In the genomic region with DNA sequence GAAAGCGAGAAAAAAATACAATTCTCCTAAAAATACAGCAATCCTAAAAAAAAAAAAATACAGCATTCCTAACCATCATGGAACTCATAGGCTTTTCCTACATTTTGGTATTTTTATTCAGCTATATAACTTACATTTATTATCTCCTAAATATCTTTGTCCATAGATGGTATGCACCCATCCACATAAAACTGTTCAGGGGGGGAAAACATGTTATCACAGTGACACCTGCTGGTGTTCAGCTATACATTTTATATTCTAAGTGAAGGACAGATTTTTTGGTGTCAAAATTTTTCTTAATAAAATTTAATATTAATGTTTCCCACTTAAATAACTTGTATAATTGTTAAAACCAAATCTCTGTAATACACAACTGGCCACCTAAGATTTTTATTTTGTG, we compare ENCODE assay signal across 8 cellular contexts. TPM values are rescaled to one million over a fixed set of nuclear protein-coding genes. Genes with fewer than 3 reads are reported as not detected.
A peak's percentile ranks its signal among the peaks of the same experiment; 100 is the strongest.
DNase-seq lines count a peak whose midpoint lies in the region; ATAC-seq, FAIRE-seq and TF ChIP-seq lines count a peak whose summit lies in the region.

No MANE protein-coding gene starts in this region.

- H3K27me3 ChIP-seq in keratinocyte (ENCODE audit: control insufficient read depth, extremely low read depth, insufficient read depth, low read length), result no peaks in the 10 kb centered on the region
- no peaks in the 10 kb centered on the region for H3K27me3 ChIP-seq in H7 (ENCODE audit: control insufficient read depth, insufficient read depth, low read length)

- no peaks in the 10 kb centered on the region for H3K9me3 ChIP-seq in keratinocyte (ENCODE audit: control insufficient read depth, low read depth, low read length)

- no peaks in the 10 kb centered on the region for H3K9me1 ChIP-seq in keratinocyte (ENCODE audit: control insufficient read depth, extremely low read depth, insufficient read depth, low read length)

- POLR2A ChIA-PET in activated CD8-positive, alpha-beta T cell treated with anti-CD3 and anti-CD28 coated beads for 36 hours (lab: Charles Lee), result no interaction called here
- POLR2A ChIA-PET in WTC11 (lab: Charles Lee), result no interaction called here

- dilution Hi-C loops in keratinocyte (cut with MboI; ENCODE audit: extremely low pct_ligation_motif_present, low sequenced_read_pairs), result no loop called here

- H3K4me3 ChIP-seq in keratinocyte (ENCODE audit: control insufficient read depth in 2 of 3, extremely low read depth in 1 of 3, insufficient read depth in 2 of 3, low read depth in 1 of 3, low read length in 3 of 3), result no peak overlapping the region
- no peak overlapping the region for H3K4me3 ChIP-seq in H7 (ENCODE audit: insufficient read depth, low read depth, low read length)

- ATAC-seq in activated CD8-positive, alpha-beta T cell treated with anti-CD3 and anti-CD28 coated beads for 36 hours, result no peak
- ATAC-seq in GM18519 (IDR thresholded peaks at IDR 0.05; ENCODE audit: low FRiP score, unreplicated experiment), result no peak
- no peak for ATAC-seq in WTC11

- H2AFZ ChIP-seq in keratinocyte (ENCODE audit: control insufficient read depth, low read length), result no peak overlapping the region

- intact Hi-C loops in activated CD8-positive, alpha-beta T cell treated with anti-CD3 and anti-CD28 coated beads for 36 hours (cut with micrococcal nuclease), result loop anchor here (2.0 kb wide), 1 partner anchor 283 kb away; no protein-coding TSS in a partner anchor

- no peaks in the 10 kb centered on the region for H3K36me3 ChIP-seq in keratinocyte (ENCODE audit: control insufficient read depth in 2 of 2, extremely low read depth in 1 of 2, insufficient read depth in 2 of 2, low read length in 2 of 2)
- no peaks in the 10 kb centered on the region for H3K36me3 ChIP-seq in H7 (replicated peaks; ENCODE audit: control insufficient read depth, insufficient read depth, low read length)

- H3K36me3 Mint-ChIP-seq in activated CD8-positive, alpha-beta T cell treated with anti-CD3 and anti-CD28 coated beads for 36 hours (ENCODE audit: low read depth), result no peaks in the 10 kb centered on the region
- H3K36me3 Mint-ChIP-seq in WTC11, result no peaks in the 10 kb centered on the region

- H3K27me3 Mint-ChIP-seq in activated CD8-positive, alpha-beta T cell treated with anti-CD3 and anti-CD28 coated beads for 36 hours, result no peaks in the 10 kb centered on the region
- no peaks in the 10 kb centered on the region for H3K27me3 Mint-ChIP-seq in WTC11 (ENCODE audit: low read depth)

- H3K27ac Mint-ChIP-seq in activated CD8-positive, alpha-beta T cell treated with anti-CD3 and anti-CD28 coated beads for 36 hours, result no peak overlapping the region
- no peak overlapping the region for H3K27ac Mint-ChIP-seq in WTC11

- no peaks in the 10 kb centered on the region for H3K4me1 ChIP-seq in keratinocyte (ENCODE audit: control insufficient read depth, extremely low read depth, insufficient read depth, low read length)

- FAIRE-seq in keratinocyte (lab: Jason Lieb, UNC), result no peak

- peak; percentile 57 for TF ChIP-seq CTCF in activated CD8-positive, alpha-beta T cell treated with anti-CD3 and anti-CD28 coated beads for 36 hours (IDR thresholded peaks at IDR 0.05)
- TF ChIP-seq CTCF in keratinocyte (optimal IDR thresholded peaks at IDR 0.05 in 1 of 3, IDR thresholded peaks at IDR 0.05 in 1 of 3, conservative IDR thresholded peaks at IDR 0.05 in 1 of 3; ENCODE audit: extremely low read depth in 1 of 3, insufficient read depth in 2 of 3, low read length in 3 of 3) (peak in 2 of 3 experiments; percentile 23 to 29), WTC11 (IDR thresholded peaks at IDR 0.05) (no peak)

- H4K20me1 ChIP-seq in keratinocyte (ENCODE audit: control insufficient read depth, extremely low read depth, insufficient read depth, low read length), result no peaks in the 10 kb centered on the region

- no peak overlapping the region for H3K27ac ChIP-seq in keratinocyte (ENCODE audit: control insufficient read depth, insufficient read depth, low read length)

- peak; percentile 58 for DNase-seq in DMS53 (lab: John Stamatoyannopoulos, UW)
- peak; percentile 15 for DNase-seq in activated CD8-positive, alpha-beta T cell treated with anti-CD3 and anti-CD28 coated beads for 36 hours
- no peak for DNase-seq in keratinocyte (ENCODE audit: low read depth, low spot score)
- DNase-seq in GM19238 (ENCODE audit: insufficient read length, low spot score), result no peak
- no peak for DNase-seq in H7
- no peak for DNase-seq in WTC11 (ENCODE audit: low spot score)

- no peak for TF ChIP-seq EP300 in Ishikawa (IDR thresholded peaks at IDR 0.05; ENCODE audit: borderline replicate concordance)

- H3K4me3 Mint-ChIP-seq in activated CD8-positive, alpha-beta T cell treated with anti-CD3 and anti-CD28 coated beads for 36 hours, result no peak overlapping the region
- H3K4me3 Mint-ChIP-seq in WTC11, result no peak overlapping the region

- H3K9me3 Mint-ChIP-seq in activated CD8-positive, alpha-beta T cell treated with anti-CD3 and anti-CD28 coated beads for 36 hours, result no peaks in the 10 kb centered on the region
- no peaks in the 10 kb centered on the region for H3K9me3 Mint-ChIP-seq in WTC11

- no peak overlapping the region for H3K9ac ChIP-seq in keratinocyte (ENCODE audit: control insufficient read depth, extremely low read depth, insufficient read depth, low read length)

- CTCF ChIA-PET in activated CD8-positive, alpha-beta T cell treated with anti-CD3 and anti-CD28 coated beads for 36 hours (lab: Charles Lee), result interaction anchor here (0.6 to 1.3 kb wide), 9 partner anchors 9 to 771 kb away, joined by 3 to 8 read pairs (median 3); a partner anchor contains a TSS
- CTCF ChIA-PET in WTC11 (lab: Charles Lee), result interaction anchor here (0.6 to 1.2 kb wide), 7 partner anchors 9 to 334 kb away, joined by 3 to 6 read pairs (median 3); no protein-coding TSS in a partner anchor

- peak; percentile 59 for TF ChIP-seq RAD21 in Ishikawa (IDR thresholded peaks at IDR 0.05; ENCODE audit: low read depth)

- no peaks in the 10 kb centered on the region for H3K79me2 ChIP-seq in keratinocyte (ENCODE audit: control insufficient read depth, insufficient read depth, low read length)

- no peaks in the 10 kb centered on the region for H3K4me1 Mint-ChIP-seq in activated CD8-positive, alpha-beta T cell treated with anti-CD3 and anti-CD28 coated beads for 36 hours (ENCODE audit: low read depth)
- peaks cover 5% of the 10 kb centered on the region for H3K4me1 Mint-ChIP-seq in WTC11

- no peak overlapping the region for H3K4me2 ChIP-seq in keratinocyte (ENCODE audit: control insufficient read depth, extremely low read depth, insufficient read depth, low read depth, low read length)

TF ChIP-seq in Ishikawa, 13 proteins besides CTCF, POLR2A, EP300 and RAD21 (continues in another document):
- no peak for TF ChIP-seq YY1 (IDR thresholded peaks at IDR 0.05; ENCODE audit: low read depth)
- TF ChIP-seq, protein P1, sequence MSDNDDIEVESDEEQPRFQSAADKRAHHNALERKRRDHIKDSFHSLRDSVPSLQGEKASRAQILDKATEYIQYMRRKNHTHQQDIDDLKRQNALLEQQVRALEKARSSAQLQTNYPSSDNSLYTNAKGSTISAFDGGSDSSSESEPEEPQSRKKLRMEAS (IDR thresholded peaks at IDR 0.05), result no peak
- TF ChIP-seq ZBTB7A (IDR thresholded peaks at IDR 0.05; ENCODE audit: low read depth), result no peak
- TF ChIP-seq TAF1 (IDR thresholded peaks at IDR 0.05; ENCODE audit: low read depth), result no peak
- TF ChIP-seq CEBPB (IDR thresholded peaks at IDR 0.05), result no peak
- TF ChIP-seq FOXM1 (IDR thresholded peaks at IDR 0.05; ENCODE audit: borderline replicate concordance, low read depth), result no peak
- no peak for TF ChIP-seq CREB1 (IDR thresholded peaks at IDR 0.05; ENCODE audit: low read depth)
- no peak for TF ChIP-seq TCF12 (IDR thresholded peaks at IDR 0.05; ENCODE audit: low read depth)
- TF ChIP-seq TEAD4 (IDR thresholded peaks at IDR 0.05), result no peak

TF ChIP-seq in WTC11, 78 proteins besides CTCF, POLR2A, EP300 and RAD21 (continues in another document):
- TF ChIP-seq ZNF317 (CRISPR knock-in tag; IDR thresholded peaks at IDR 0.05; ENCODE audit: borderline replicate concordance, low read depth) (no peak), OVOL2 (CRISPR knock-in tag; IDR thresholded peaks at IDR 0.05; ENCODE audit: borderline replicate concordance) (no peak), ZNF232 (CRISPR knock-in tag; IDR thresholded peaks at IDR 0.05) (no peak), MYBL2 (CRISPR knock-in tag; IDR thresholded peaks at IDR 0.05) (no peak), SMAD4 (CRISPR knock-in tag; IDR thresholded peaks at IDR 0.05) (no peak), ZNF219 (CRISPR knock-in tag; IDR thresholded peaks at IDR 0.05; ENCODE audit: borderline replicate concordance) (no peak), NFYB (CRISPR knock-in tag; conservative IDR thresholded peaks at IDR 0.05; ENCODE audit: low read depth) (no peak), ZNF423 (CRISPR knock-in tag; IDR thresholded peaks at IDR 0.05) (no peak), HMGA2 (CRISPR knock-in tag; IDR thresholded peaks at IDR 0.05) (no peak), JAZF1 (CRISPR knock-in tag; IDR thresholded peaks at IDR 0.05) (no peak), ZNF396 (CRISPR knock-in tag; IDR thresholded peaks at IDR 0.05; ENCODE audit: borderline replicate concordance) (no peak)
- TF ChIP-seq, protein P2, sequence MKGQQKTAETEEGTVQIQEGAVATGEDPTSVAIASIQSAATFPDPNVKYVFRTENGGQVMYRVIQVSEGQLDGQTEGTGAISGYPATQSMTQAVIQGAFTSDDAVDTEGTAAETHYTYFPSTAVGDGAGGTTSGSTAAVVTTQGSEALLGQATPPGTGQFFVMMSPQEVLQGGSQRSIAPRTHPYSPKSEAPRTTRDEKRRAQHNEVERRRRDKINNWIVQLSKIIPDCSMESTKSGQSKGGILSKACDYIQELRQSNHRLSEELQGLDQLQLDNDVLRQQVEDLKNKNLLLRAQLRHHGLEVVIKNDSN (CRISPR knock-in tag; IDR thresholded peaks at IDR 0.05), result no peak

RNA-seq across cellular contexts. Expression of a gene that starts 58.0 kb away (rescaled TPM):
- total RNA-seq in activated CD8-positive, alpha-beta T cell treated with anti-CD3 and anti-CD28 coated beads for 36 hours, result 10 to 100 TPM; 23.7 to 26.2 TPM
- 5.0 to 8.8 TPM (median 5.8 TPM) in 3 replicates for polyA plus RNA-seq in keratinocyte
- polyA plus RNA-seq in keratinocyte (2011; ENCODE audit: low read depth), result 22.2 TPM
- polyA plus RNA-seq in keratinocyte (2011; cell fraction: cytosol; rRNA removed), result 4.9 and 6.4 TPM in 2 replicates
- polyA plus RNA-seq in keratinocyte (2011; cell fraction: nucleus; rRNA removed), result 2.7 and 3.3 TPM in 2 replicates
- polyA plus RNA-seq in keratinocyte (2012; ENCODE audit: low replicate concordance), result 5.7 and 6.9 TPM in 2 replicates
- polyA minus RNA-seq in keratinocyte, result 2.9 to 6.3 TPM (median 3.8 TPM) in 3 replicates
- polyA minus RNA-seq in keratinocyte (2011; cell fraction: cytosol; rRNA and poly(A)+ RNA removed), result 5.0 TPM
- polyA minus RNA-seq in keratinocyte (2011; cell fraction: nucleus; rRNA and poly(A)+ RNA removed), result 1.9 and 5.0 TPM in 2 replicates
- 14.8 and 15.6 TPM in 2 replicates for total RNA-seq in H7 (2014; rRNA removed; shearing (Covaris generic))
- total RNA-seq in WTC11 (2021), result 15.6 to 18.9 TPM (median 17.9 TPM) in 3 replicates

Comparison
In these comparisons a context has a peak if more than half of its experiments do, and no peak if none do; other contexts are left out.
1. DNase-seq: peak in DMS53 (single experiment) and activated CD8-positive, alpha-beta T cell treated with anti-CD3 and anti-CD28 coated beads for 36 hours (single experiment); none in keratinocyte (single experiment), GM19238 (single experiment), H7 (single experiment) and WTC11 (single experiment).